In the genomic region with DNA sequence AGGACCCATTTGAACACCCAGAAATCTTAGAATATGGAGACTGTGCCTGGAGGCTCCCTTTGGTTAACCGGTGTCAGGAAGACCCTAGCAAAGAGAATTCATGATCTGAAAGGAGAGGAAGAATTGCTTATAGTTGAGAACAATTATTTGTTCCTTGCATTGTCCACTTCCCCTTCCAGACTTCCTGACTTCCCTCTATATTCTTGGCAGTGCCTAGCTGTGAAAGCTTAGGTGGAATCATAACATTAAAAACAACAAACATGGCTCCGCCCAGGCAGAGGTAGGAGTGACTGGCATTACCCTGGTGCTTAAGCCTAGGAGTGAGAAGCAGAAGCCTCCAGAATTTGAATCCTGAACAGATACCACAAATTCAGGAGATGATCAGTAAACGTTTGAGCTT, we compare ENCODE assay signal across 9 cellular contexts. TPM values are rescaled to one million over a fixed set of nuclear protein-coding genes. Genes with fewer than 3 reads are reported as not detected.
A peak's percentile ranks its signal among the peaks of the same experiment; 100 is the strongest.
DNase-seq lines count a peak whose midpoint lies in the region; ATAC-seq and TF ChIP-seq lines count a peak whose summit lies in the region.
"Had no signal": no experiment of that assay in that cellular context is flagged by ENCODE, and none has a peak within 500 bp of the region (broad histone marks: within the 10 kb centered on the region; RNA-seq: fewer than 3 reads in every experiment).

No MANE protein-coding gene starts in this region.

- intact Hi-C loops in lower lobe of right lung (cut with DNase I), result no loop called here

- no peak overlapping the region for H3K9ac ChIP-seq in HUES6 (ENCODE audit: low read length)

- H3K27me3 Mint-ChIP-seq in activated naive CD8-positive, alpha-beta T cell treated with anti-CD3 and anti-CD28 coated beads for 36 hours, result no peaks in the 10 kb centered on the region

- no peaks in the 10 kb centered on the region for H3K9me3 Mint-ChIP-seq in activated naive CD8-positive, alpha-beta T cell treated with anti-CD3 and anti-CD28 coated beads for 36 hours

- no peak for ATAC-seq in lower lobe of right lung

- H3K9me3 ChIP-seq in HUES6 (ENCODE audit: control insufficient read depth, insufficient read depth, low read depth, low read length) (no peaks in the 10 kb centered on the region), lower lobe of right lung (no peaks in the 10 kb centered on the region)
- H3K9me3 ChIP-seq: testis had no signal

- no peak for DNase-seq in activated naive CD8-positive, alpha-beta T cell treated with anti-CD3 and anti-CD28 coated beads for 36 hours
- DNase-seq in lower lobe of right lung (no peak), A172 (ENCODE audit: low spot score) (no peak), UCSD-AML1 (lab: John Stamatoyannopoulos, UW; ENCODE audit: unreplicated experiment) (no peak), 8988T (no peak), H4 (ENCODE audit: low spot score) (no peak)

- peak overlapping the region; percentile 95 for H3K4me3 Mint-ChIP-seq in activated naive CD8-positive, alpha-beta T cell treated with anti-CD3 and anti-CD28 coated beads for 36 hours

- H3K27me3 ChIP-seq in HUES6 (ENCODE audit: control insufficient read depth, insufficient read depth, low read length) (peaks cover 9% of the 10 kb centered on the region), lower lobe of right lung (ENCODE audit: low read depth) (no peaks in the 10 kb centered on the region)
- H3K27me3 ChIP-seq: testis had no signal

- peak overlapping the region; percentile 30; the same call in 1 of the 2 replicates for H3K27ac ChIP-seq in C4-2B
- no peak overlapping the region for H3K27ac ChIP-seq in HUES6 (ENCODE audit: low read depth, low read length)
- H3K27ac ChIP-seq in lower lobe of right lung, result no peak overlapping the region

- TF ChIP-seq CTCF in C4-2B (conservative IDR thresholded peaks at IDR 0.05) (no peak), lower lobe of right lung (IDR thresholded peaks at IDR 0.05) (no peak)

- H3K27ac Mint-ChIP-seq in activated naive CD8-positive, alpha-beta T cell treated with anti-CD3 and anti-CD28 coated beads for 36 hours, result no peak overlapping the region

- H3K36me3 ChIP-seq in HUES6 (ENCODE audit: control insufficient read depth, insufficient read depth, low read length) (peaks cover 27% of the 10 kb centered on the region), lower lobe of right lung (no peaks in the 10 kb centered on the region)

- H3K36me3 Mint-ChIP-seq in activated naive CD8-positive, alpha-beta T cell treated with anti-CD3 and anti-CD28 coated beads for 36 hours, result peaks cover 22% of the 10 kb centered on the region

- peaks cover 14% of the 10 kb centered on the region for H3K4me1 ChIP-seq in HUES6 (ENCODE audit: control insufficient read depth, insufficient read depth, low read length)
- peaks cover 43% of the 10 kb centered on the region for H3K4me1 ChIP-seq in lower lobe of right lung

- H3K4me3 ChIP-seq in HUES6 (ENCODE audit: low read depth, low read length) (peak overlapping the region; percentile 97; the same call in 1 of the 2 replicates), lower lobe of right lung (peak overlapping the region; percentile 89)

- peaks cover 38% of the 10 kb centered on the region for H3K4me1 Mint-ChIP-seq in activated naive CD8-positive, alpha-beta T cell treated with anti-CD3 and anti-CD28 coated beads for 36 hours

RNA-seq across cellular contexts. Expression of a gene that starts 1.9 kb away (rescaled TPM):
- total RNA-seq in activated naive CD8-positive, alpha-beta T cell treated with anti-CD3 and anti-CD28 coated beads for 36 hours, result 10 to 100 TPM; 32.8 to 33.9 TPM
- 48.5 TPM for total RNA-seq in lower lobe of right lung
- total RNA-seq in A172 (2014; rRNA removed; shearing (Covaris generic)), result 62.1 and 75.3 TPM in 2 replicates
- total RNA-seq in H4 (2014; rRNA removed; shearing (Covaris generic)), result 22.8 and 32.9 TPM in 2 replicates

RNA-seq across cellular contexts. Expression of a gene that starts 50.4 kb away (rescaled TPM):
- total RNA-seq in activated naive CD8-positive, alpha-beta T cell treated with anti-CD3 and anti-CD28 coated beads for 36 hours, result 10 to 100 TPM; 14.3 to 14.9 TPM
- total RNA-seq in lower lobe of right lung, result 16.0 TPM
- total RNA-seq in A172 (2014; rRNA removed; shearing (Covaris generic)), result 3.6 and 4.3 TPM in 2 replicates
- total RNA-seq in H4 (2014; rRNA removed; shearing (Covaris generic)), result 1.5 and 2.0 TPM in 2 replicates

RNA-seq across cellular contexts. Expression of a gene that starts 58.4 kb away (rescaled TPM):
- total RNA-seq in activated naive CD8-positive, alpha-beta T cell treated with anti-CD3 and anti-CD28 coated beads for 36 hours, result 10 to 100 TPM; 71.2 to 80.8 TPM
- total RNA-seq in lower lobe of right lung, result 12.3 TPM
- 20.0 and 23.3 TPM in 2 replicates for total RNA-seq in A172 (2014; rRNA removed; shearing (Covaris generic))
- 29.3 and 31.6 TPM in 2 replicates for total RNA-seq in H4 (2014; rRNA removed; shearing (Covaris generic))
